In the genomic region with DNA sequence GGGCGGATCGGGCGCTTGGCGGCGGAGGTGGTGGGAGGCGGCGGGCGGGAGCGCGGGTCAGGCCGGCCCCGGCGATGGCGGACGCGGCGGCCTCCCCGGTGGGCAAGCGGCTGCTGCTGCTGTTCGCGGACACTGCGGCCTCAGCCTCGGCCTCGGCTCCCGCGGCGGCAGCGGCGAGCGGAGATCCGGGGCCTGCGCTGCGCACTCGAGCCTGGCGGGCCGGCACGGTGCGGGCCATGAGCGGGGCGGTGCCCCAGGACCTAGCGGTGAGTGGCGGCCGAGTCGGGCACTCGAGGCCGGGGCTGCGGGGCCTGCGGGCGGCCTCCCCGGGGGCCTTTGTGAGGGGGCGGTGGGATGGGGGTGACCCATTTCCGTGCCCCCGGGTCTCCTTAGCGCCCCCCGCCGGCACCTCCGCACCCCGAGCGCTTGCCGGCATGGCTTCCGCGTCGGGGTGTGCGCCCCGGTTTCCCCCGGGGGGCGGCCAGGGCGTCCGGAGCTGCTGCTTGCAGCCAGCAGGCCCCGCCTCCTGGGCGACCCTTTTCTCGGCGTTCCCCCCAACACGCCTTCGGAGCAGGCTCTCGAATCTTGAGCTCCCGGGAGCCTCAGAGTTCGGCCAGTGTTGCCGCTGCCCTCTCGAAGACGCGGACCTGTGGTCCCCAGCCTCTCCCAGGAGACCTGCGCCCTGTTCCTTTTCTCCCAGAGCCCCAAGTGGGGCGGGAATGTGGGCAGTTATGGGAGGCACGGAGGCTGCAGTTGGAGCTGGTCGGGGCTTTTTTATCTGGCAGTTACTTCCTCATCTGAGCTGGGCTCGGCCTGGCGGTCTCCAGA, we compare ENCODE assay signal across 1 cellular context.
A peak's percentile ranks its signal among the peaks of the same experiment; 100 is the strongest.
TF ChIP-seq lines count a peak whose summit lies in the region.

No MANE protein-coding gene starts in this region.

TF ChIP-seq in HepG2, 621 proteins besides CTCF, POLR2A, EP300 and RAD21 (continued from another document and continues in another):
- TF ChIP-seq, protein P1, sequence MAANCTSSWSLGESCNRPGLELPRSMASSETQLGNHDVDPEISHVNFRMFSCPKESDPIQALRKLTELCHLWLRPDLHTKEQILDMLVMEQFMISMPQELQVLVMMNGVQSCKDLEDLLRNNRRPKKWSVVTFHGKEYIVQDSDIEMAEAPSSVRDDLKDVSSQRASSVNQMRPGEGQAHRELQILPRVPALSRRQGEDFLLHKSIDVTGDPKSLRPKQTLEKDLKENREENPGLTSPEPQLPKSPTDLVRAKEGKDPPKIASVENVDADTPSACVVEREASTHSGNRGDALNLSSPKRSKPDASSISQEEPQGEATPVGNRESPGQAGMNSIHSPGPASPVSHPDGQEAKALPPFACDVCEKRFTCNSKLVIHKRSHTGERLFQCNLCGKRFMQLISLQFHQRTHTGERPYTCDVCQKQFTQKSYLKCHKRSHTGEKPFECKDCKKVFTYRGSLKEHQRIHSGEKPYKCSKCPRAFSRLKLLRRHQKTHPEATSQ (CRISPR knock-in tag; IDR thresholded peaks at IDR 0.05; ENCODE audit: borderline replicate concordance), result no peak
- TF ChIP-seq REXO4 (CRISPR knock-in tag; IDR thresholded peaks at IDR 0.05; ENCODE audit: borderline replicate concordance) (no peak), ZNF33B (CRISPR knock-in tag; IDR thresholded peaks at IDR 0.05) (no peak), ZNF468 (CRISPR knock-in tag; IDR thresholded peaks at IDR 0.05) (no peak), SMC3 (IDR thresholded peaks at IDR 0.05; ENCODE audit: low read length) (no peak), ZNF138 (CRISPR knock-in tag; IDR thresholded peaks at IDR 0.05; ENCODE audit: low read depth) (no peak), TBX2 (CRISPR knock-in tag; IDR thresholded peaks at IDR 0.05; ENCODE audit: borderline replicate concordance) (no peak; the same call in 1 of the 2 replicates), DNMT1 (CRISPR knock-in tag; IDR thresholded peaks at IDR 0.05) (0 out of 2 replicates have a peak, but pooled peaks have one; percentile 74), KDM2A (CRISPR knock-in tag; IDR thresholded peaks at IDR 0.05; ENCODE audit: borderline replicate concordance, low read depth) (peak; percentile 82), ZNF724P (CRISPR knock-in tag; IDR thresholded peaks at IDR 0.05; ENCODE audit: borderline replicate concordance) (no peak; the same call in 1 of the 2 replicates), NCOR1 (IDR thresholded peaks at IDR 0.05; ENCODE audit: borderline replicate concordance, low read length) (no peak), HES4 (CRISPR knock-in tag; IDR thresholded peaks at IDR 0.05; ENCODE audit: borderline replicate concordance) (no peak), HOXD1 (CRISPR knock-in tag; IDR thresholded peaks at IDR 0.05) (no peak), TAF1 (CRISPR knock-in tag; IDR thresholded peaks at IDR 0.05) (no peak; the same call in 1 of the 2 replicates), PHF8 (CRISPR knock-in tag; IDR thresholded peaks at IDR 0.05) (peak; percentile 77), FOXC1 (CRISPR knock-in tag; IDR thresholded peaks at IDR 0.05; ENCODE audit: borderline replicate concordance) (no peak), ZNF343 (CRISPR knock-in tag; IDR thresholded peaks at IDR 0.05) (no peak), KMT2B (CRISPR knock-in tag; IDR thresholded peaks at IDR 0.05) (no peak; the same call in 1 of the 2 replicates), NRL (CRISPR knock-in tag; IDR thresholded peaks at IDR 0.05; ENCODE audit: borderline replicate concordance) (peak; percentile 64; the same call in 1 of the 2 replicates), ZFP82 (CRISPR knock-in tag; IDR thresholded peaks at IDR 0.05; ENCODE audit: borderline replicate concordance) (no peak), HOXA5 (CRISPR knock-in tag; IDR thresholded peaks at IDR 0.05) (peak; percentile 31; the same call in 1 of the 2 replicates), SOX5 (CRISPR knock-in tag; IDR thresholded peaks at IDR 0.05; ENCODE audit: borderline replicate concordance) (no peak)
- TF ChIP-seq, protein P2, sequence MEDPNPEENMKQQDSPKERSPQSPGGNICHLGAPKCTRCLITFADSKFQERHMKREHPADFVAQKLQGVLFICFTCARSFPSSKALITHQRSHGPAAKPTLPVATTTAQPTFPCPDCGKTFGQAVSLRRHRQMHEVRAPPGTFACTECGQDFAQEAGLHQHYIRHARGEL (CRISPR knock-in tag; IDR thresholded peaks at IDR 0.05), result no peak
- TF ChIP-seq, protein P3, sequence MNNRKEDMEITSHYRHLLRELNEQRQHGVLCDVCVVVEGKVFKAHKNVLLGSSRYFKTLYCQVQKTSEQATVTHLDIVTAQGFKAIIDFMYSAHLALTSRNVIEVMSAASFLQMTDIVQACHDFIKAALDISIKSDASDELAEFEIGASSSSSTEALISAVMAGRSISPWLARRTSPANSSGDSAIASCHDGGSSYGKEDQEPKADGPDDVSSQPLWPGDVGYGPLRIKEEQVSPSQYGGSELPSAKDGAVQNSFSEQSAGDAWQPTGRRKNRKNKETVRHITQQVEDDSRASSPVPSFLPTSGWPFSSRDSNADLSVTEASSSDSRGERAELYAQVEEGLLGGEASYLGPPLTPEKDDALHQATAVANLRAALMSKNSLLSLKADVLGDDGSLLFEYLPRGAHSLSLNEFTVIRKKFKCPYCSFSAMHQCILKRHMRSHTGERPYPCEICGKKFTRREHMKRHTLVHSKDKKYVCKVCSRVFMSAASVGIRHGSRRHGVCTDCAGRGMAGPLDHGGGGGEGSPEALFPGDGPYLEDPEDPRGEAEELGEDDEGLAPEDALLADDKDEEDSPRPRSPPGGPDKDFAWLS (CRISPR knock-in tag; IDR thresholded peaks at IDR 0.05; ENCODE audit: borderline replicate concordance), result no peak
- TF ChIP-seq, protein P4, sequence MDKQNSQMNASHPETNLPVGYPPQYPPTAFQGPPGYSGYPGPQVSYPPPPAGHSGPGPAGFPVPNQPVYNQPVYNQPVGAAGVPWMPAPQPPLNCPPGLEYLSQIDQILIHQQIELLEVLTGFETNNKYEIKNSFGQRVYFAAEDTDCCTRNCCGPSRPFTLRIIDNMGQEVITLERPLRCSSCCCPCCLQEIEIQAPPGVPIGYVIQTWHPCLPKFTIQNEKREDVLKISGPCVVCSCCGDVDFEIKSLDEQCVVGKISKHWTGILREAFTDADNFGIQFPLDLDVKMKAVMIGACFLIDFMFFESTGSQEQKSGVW (CRISPR knock-in tag; IDR thresholded peaks at IDR 0.05; ENCODE audit: borderline replicate concordance), result no peak
- TF ChIP-seq, protein P5, sequence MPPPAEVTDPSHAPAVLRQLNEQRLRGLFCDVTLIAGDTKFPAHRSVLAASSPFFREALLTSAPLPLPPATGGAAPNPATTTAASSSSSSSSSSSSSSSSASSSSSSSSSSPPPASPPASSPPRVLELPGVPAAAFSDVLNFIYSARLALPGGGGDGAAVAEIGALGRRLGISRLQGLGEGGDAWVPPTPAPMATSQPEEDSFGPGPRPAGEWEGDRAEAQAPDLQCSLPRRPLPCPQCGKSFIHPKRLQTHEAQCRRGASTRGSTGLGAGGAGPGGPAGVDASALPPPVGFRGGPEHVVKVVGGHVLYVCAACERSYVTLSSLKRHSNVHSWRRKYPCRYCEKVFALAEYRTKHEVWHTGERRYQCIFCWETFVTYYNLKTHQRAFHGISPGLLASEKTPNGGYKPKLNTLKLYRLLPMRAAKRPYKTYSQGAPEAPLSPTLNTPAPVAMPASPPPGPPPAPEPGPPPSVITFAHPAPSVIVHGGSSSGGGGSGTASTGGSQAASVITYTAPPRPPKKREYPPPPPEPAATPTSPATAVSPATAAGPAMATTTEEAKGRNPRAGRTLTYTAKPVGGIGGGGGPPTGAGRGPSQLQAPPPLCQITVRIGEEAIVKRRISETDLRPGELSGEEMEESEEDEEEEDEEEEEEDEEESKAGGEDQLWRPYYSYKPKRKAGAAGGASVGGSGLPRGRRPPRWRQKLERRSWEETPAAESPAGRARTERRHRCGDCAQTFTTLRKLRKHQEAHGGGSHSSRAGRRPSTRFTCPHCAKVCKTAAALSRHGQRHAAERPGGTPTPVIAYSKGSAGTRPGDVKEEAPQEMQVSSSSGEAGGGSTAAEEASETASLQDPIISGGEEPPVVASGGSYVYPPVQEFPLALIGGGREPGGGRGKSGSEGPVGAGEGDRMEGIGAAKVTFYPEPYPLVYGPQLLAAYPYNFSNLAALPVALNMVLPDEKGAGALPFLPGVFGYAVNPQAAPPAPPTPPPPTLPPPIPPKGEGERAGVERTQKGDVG (CRISPR knock-in tag; IDR thresholded peaks at IDR 0.05; ENCODE audit: borderline replicate concordance), result no peak
- TF ChIP-seq, protein P6, sequence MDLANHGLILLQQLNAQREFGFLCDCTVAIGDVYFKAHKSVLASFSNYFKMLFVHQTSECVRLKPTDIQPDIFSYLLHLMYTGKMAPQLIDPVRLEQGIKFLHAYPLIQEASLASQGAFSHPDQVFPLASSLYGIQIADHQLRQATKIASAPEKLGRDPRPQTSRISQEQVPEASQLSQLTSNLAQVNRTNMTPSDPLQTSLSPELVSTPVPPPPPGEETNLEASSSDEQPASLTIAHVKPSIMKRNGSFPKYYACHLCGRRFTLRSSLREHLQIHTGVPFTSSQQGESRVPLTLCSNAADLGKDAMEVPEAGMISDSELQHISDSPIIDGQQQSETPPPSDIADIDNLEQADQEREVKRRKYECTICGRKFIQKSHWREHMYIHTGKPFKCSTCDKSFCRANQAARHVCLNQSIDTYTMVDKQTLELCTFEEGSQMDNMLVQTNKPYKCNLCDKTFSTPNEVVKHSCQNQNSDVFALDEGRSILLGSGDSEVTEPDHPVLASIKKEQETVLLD (CRISPR knock-in tag; IDR thresholded peaks at IDR 0.05; ENCODE audit: low read depth), result peak; percentile 76
- TF ChIP-seq, protein P7, sequence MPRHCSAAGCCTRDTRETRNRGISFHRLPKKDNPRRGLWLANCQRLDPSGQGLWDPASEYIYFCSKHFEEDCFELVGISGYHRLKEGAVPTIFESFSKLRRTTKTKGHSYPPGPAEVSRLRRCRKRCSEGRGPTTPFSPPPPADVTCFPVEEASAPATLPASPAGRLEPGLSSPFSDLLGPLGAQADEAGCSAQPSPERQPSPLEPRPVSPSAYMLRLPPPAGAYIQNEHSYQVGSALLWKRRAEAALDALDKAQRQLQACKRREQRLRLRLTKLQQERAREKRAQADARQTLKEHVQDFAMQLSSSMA (CRISPR knock-in tag; IDR thresholded peaks at IDR 0.05), result no peak
- TF ChIP-seq, protein P8, sequence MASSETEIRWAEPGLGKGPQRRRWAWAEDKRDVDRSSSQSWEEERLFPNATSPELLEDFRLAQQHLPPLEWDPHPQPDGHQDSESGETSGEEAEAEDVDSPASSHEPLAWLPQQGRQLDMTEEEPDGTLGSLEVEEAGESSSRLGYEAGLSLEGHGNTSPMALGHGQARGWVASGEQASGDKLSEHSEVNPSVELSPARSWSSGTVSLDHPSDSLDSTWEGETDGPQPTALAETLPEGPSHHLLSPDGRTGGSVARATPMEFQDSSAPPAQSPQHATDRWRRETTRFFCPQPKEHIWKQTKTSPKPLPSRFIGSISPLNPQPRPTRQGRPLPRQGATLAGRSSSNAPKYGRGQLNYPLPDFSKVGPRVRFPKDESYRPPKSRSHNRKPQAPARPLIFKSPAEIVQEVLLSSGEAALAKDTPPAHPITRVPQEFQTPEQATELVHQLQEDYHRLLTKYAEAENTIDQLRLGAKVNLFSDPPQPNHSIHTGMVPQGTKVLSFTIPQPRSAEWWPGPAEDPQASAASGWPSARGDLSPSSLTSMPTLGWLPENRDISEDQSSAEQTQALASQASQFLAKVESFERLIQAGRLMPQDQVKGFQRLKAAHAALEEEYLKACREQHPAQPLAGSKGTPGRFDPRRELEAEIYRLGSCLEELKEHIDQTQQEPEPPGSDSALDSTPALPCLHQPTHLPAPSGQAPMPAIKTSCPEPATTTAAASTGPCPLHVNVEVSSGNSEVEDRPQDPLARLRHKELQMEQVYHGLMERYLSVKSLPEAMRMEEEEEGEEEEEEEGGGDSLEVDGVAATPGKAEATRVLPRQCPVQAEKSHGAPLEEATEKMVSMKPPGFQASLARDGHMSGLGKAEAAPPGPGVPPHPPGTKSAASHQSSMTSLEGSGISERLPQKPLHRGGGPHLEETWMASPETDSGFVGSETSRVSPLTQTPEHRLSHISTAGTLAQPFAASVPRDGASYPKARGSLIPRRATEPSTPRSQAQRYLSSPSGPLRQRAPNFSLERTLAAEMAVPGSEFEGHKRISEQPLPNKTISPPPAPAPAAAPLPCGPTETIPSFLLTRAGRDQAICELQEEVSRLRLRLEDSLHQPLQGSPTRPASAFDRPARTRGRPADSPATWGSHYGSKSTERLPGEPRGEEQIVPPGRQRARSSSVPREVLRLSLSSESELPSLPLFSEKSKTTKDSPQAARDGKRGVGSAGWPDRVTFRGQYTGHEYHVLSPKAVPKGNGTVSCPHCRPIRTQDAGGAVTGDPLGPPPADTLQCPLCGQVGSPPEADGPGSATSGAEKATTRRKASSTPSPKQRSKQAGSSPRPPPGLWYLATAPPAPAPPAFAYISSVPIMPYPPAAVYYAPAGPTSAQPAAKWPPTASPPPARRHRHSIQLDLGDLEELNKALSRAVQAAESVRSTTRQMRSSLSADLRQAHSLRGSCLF (CRISPR knock-in tag; IDR thresholded peaks at IDR 0.05; ENCODE audit: borderline replicate concordance), result no peak
- TF ChIP-seq, protein P9, sequence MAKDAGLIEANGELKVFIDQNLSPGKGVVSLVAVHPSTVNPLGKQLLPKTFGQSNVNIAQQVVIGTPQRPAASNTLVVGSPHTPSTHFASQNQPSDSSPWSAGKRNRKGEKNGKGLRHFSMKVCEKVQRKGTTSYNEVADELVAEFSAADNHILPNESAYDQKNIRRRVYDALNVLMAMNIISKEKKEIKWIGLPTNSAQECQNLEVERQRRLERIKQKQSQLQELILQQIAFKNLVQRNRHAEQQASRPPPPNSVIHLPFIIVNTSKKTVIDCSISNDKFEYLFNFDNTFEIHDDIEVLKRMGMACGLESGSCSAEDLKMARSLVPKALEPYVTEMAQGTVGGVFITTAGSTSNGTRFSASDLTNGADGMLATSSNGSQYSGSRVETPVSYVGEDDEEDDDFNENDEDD (CRISPR knock-in tag; IDR thresholded peaks at IDR 0.05; ENCODE audit: borderline replicate concordance), result no peak
- TF ChIP-seq, protein P10, sequence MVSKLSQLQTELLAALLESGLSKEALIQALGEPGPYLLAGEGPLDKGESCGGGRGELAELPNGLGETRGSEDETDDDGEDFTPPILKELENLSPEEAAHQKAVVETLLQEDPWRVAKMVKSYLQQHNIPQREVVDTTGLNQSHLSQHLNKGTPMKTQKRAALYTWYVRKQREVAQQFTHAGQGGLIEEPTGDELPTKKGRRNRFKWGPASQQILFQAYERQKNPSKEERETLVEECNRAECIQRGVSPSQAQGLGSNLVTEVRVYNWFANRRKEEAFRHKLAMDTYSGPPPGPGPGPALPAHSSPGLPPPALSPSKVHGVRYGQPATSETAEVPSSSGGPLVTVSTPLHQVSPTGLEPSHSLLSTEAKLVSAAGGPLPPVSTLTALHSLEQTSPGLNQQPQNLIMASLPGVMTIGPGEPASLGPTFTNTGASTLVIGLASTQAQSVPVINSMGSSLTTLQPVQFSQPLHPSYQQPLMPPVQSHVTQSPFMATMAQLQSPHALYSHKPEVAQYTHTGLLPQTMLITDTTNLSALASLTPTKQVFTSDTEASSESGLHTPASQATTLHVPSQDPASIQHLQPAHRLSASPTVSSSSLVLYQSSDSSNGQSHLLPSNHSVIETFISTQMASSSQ (IDR thresholded peaks at IDR 0.05; ENCODE audit: low read depth), result no peak
- TF ChIP-seq, protein P10 (CRISPR knock-in tag; IDR thresholded peaks at IDR 0.05; ENCODE audit: borderline replicate concordance), result no peak
